In the genomic region with DNA sequence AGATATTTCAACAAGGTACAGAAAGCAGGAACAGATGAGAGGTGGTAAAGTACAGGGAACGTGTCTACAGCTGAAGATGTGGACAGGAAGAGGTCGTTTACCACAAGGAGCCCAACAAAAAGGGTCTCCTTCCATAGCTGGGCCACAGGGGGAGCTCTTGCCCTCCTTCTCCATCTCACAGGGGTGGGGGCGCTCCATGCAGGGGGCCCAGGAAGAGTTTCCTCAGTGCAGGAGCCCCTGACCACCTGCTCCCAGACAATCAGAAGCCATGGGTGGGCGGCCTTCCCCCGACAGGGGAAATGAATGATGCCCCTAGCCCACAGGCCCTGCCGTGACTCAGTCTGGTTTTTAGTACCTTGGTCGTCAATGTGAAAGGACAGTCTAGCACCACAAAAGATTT, we compare ENCODE assay signal across 8 cellular contexts.
DNase-seq lines count a peak whose midpoint lies in the region; ATAC-seq and TF ChIP-seq lines count a peak whose summit lies in the region.

No MANE protein-coding gene starts in this region.

- 54 to 57% methylated on average over 7 of the region's 7 CpGs for WGBS in tibial nerve, 2 donors

- in situ Hi-C loops in SK-MEL-5 (cut with HindIII; ENCODE audit: low pct_unique_long_range_greater_than_20kb, low sequenced_read_pairs) (no loop called here), gastrocnemius medialis (cut with MboI; ENCODE audit: low sequenced_read_pairs in 4 of 4) (no loop called here)

- H3K4me3 ChIP-seq in gastrocnemius medialis (no peak overlapping the region), tibial nerve (no peak overlapping the region)

- CTCF ChIA-PET in RWPE1 (lab: Yijun Ruan, JAX) = interaction anchor here (0.6 kb wide), 1 partner anchor 271 kb away, joined by 3 read pairs; no protein-coding TSS in a partner anchor

- TF ChIP-seq CTCF in gastrocnemius medialis (IDR thresholded peaks at IDR 0.05 in 4 of 5, conservative IDR thresholded peaks at IDR 0.05 in 1 of 5) (no peak), RWPE1 (conservative IDR thresholded peaks at IDR 0.05; ENCODE audit: low read depth) (no peak), tibial nerve (IDR thresholded peaks at IDR 0.05) (peak in 1 of 5 experiments; percentile 17)

- H3K27ac ChIP-seq in gastrocnemius medialis (no peak overlapping the region), RWPE1 (no peak overlapping the region), tibial nerve (no peak overlapping the region)

- no peak for TF ChIP-seq POLR2A in gastrocnemius medialis (IDR thresholded peaks at IDR 0.05)
- TF ChIP-seq POLR2A in tibial nerve (IDR thresholded peaks at IDR 0.05) = no peak

- intact Hi-C loops in gastrocnemius medialis (cut with DNase I; ENCODE audit: low total_unique reads) = no loop called here

- POLR2A ChIA-PET in RWPE1 (lab: Yijun Ruan, JAX; ENCODE audit: low non-redundant PET) = no interaction called here

- peaks cover 3 to 26% (median 20%) of the 10 kb centered on the region in 3 donors for H3K27me3 ChIP-seq in gastrocnemius medialis
- peaks cover 0 to 4% of the 10 kb centered on the region in 2 donors for H3K27me3 ChIP-seq in tibial nerve

- H3K36me3 ChIP-seq in gastrocnemius medialis (no peaks in the 10 kb centered on the region), tibial nerve (no peaks in the 10 kb centered on the region)

- H3K9me3 ChIP-seq in gastrocnemius medialis = no peaks in the 10 kb centered on the region
- no peaks in the 10 kb centered on the region for H3K9me3 ChIP-seq in tibial nerve

- no peak for TF ChIP-seq EP300 in tibial nerve (IDR thresholded peaks at IDR 0.05)

- H3K4me1 ChIP-seq in gastrocnemius medialis (no peaks in the 10 kb centered on the region), tibial nerve (no peaks in the 10 kb centered on the region)

- peak; percentile 75 for DNase-seq in ELF-1 (ENCODE audit: low read depth, low spot score)
- DNase-seq in SK-MEL-5 (ENCODE audit: low read depth, low spot score) = peak; percentile 47
- DNase-seq in islet precursor cell = peak; percentile 70
- DNase-seq in gastrocnemius medialis = no peak
- DNase-seq in RWPE1 (ENCODE audit: low spot score) = no peak
- no peak for DNase-seq in tibial nerve (ENCODE audit: low spot score in 2 of 2)
- DNase-seq in NCI-H1417 treated with DMSO at 0.1 percent for 48 hours (lab: John Stamatoyannopoulos, UW) = no peak

- peak; percentile 53 for ATAC-seq in GM21786 (IDR thresholded peaks at IDR 0.05; ENCODE audit: unreplicated experiment)
- ATAC-seq in gastrocnemius medialis = no peak

Comparison
In these comparisons a context has a peak if more than half of its experiments do, and no peak if none do; other contexts are left out.
1. DNase-seq: peak in ELF-1 (single experiment), SK-MEL-5 (single experiment) and islet precursor cell (single experiment); none in gastrocnemius medialis (0 of 2), RWPE1 (single experiment), tibial nerve (0 of 2) and NCI-H1417 treated with DMSO at 0.1 percent for 48 hours (single experiment).